In genomic region chr19:409515-410242, GRCh38 we compare ENCODE assay signal across 9 cellular contexts. TPM values are rescaled to one million over a fixed set of nuclear protein-coding genes. Genes with fewer than 3 reads are reported as not detected.
DNase-seq lines count a peak whose midpoint lies in the region; ATAC-seq and TF ChIP-seq lines count a peak whose summit lies in the region.
"Had no signal": no experiment of that assay in that cellular context is flagged by ENCODE, and none has a peak within 500 bp of the region (broad histone marks: within the 10 kb centered on the region; RNA-seq: fewer than 3 reads in every experiment).

No MANE protein-coding gene starts in this region.

- no peaks in the 10 kb centered on the region for H3K36me3 ChIP-seq in CD4-positive, CD25-positive, alpha-beta regulatory T cell (ENCODE audit: control insufficient read depth, insufficient read depth, low read length)
- no peaks in the 10 kb centered on the region for H3K36me3 ChIP-seq in Loucy (ENCODE audit: insufficient read depth, low read length)

- TF ChIP-seq CTCF in Loucy (conservative IDR thresholded peaks at IDR 0.05; ENCODE audit: low read length): no peak
- TF ChIP-seq CTCF in nephron (IDR thresholded peaks at IDR 0.05; ENCODE audit: unreplicated experiment in 3 of 3): no peak

- H3K27ac ChIP-seq in CD4-positive, CD25-positive, alpha-beta regulatory T cell (ENCODE audit: insufficient read depth, low read length, poor library complexity, severe bottlenecking): no peak overlapping the region

- peak overlapping the region; percentile 77; the same call in 1 of the 2 replicates for H2AFZ ChIP-seq in Loucy (ENCODE audit: low read length)

- H3K9ac ChIP-seq in Loucy (ENCODE audit: low read depth, low read length, poor library complexity, severe bottlenecking): peak overlapping the region; percentile 21

- no peaks in the 10 kb centered on the region for H3K9me3 ChIP-seq in CD4-positive, CD25-positive, alpha-beta regulatory T cell (ENCODE audit: control insufficient read depth in 2 of 2, low read length in 2 of 2)
- peaks cover 2% of the 10 kb centered on the region; the same call in 1 of the 2 replicates for H3K9me3 ChIP-seq in Loucy (ENCODE audit: insufficient read depth, low read depth, low read length)

- peak in 1 of 2 donors; percentile 22 for ATAC-seq in CD4-positive, CD25-positive, alpha-beta regulatory T cell (ENCODE audit: low read depth in 2 of 2)
- no peak for ATAC-seq in central memory CD8-positive, alpha-beta T cell (replicated peaks; ENCODE audit: extremely low read depth, poor library complexity, severe bottlenecking)
- no peak for ATAC-seq in HG03521 (IDR thresholded peaks at IDR 0.05; ENCODE audit: unreplicated experiment)
- ATAC-seq in HG03469 (IDR thresholded peaks at IDR 0.05; ENCODE audit: unreplicated experiment): no peak
- ATAC-seq: GM12878 had no signal

- no peak overlapping the region for H3K4me3 ChIP-seq in CD4-positive, CD25-positive, alpha-beta regulatory T cell (ENCODE audit: low read depth, low read length)
- H3K4me3 ChIP-seq in Loucy (ENCODE audit: low read length, poor library complexity, severe bottlenecking): peak overlapping the region; percentile 71
- H3K4me3 ChIP-seq: GM12878 had no signal

- H3K27me3 Mint-ChIP-seq in CD4-positive, CD25-positive, alpha-beta regulatory T cell: peaks cover 16% of the 10 kb centered on the region
- peaks cover 10% of the 10 kb centered on the region for H3K27me3 Mint-ChIP-seq in central memory CD8-positive, alpha-beta T cell
- peaks cover 5% of the 10 kb centered on the region for H3K27me3 Mint-ChIP-seq in nephron (ENCODE audit: low read depth)

- H3K27me3 ChIP-seq in CD4-positive, CD25-positive, alpha-beta regulatory T cell (ENCODE audit: control insufficient read depth, insufficient read depth, low read length): no peaks in the 10 kb centered on the region
- no peaks in the 10 kb centered on the region for H3K27me3 ChIP-seq in Loucy (ENCODE audit: insufficient read depth, low read length, poor library complexity, severe bottlenecking)

- no peaks in the 10 kb centered on the region for H4K20me1 ChIP-seq in Loucy (ENCODE audit: insufficient read depth, low read length, poor library complexity, severe bottlenecking)

- H3K36me3 Mint-ChIP-seq in CD4-positive, CD25-positive, alpha-beta regulatory T cell: no peaks in the 10 kb centered on the region
- no peaks in the 10 kb centered on the region for H3K36me3 Mint-ChIP-seq in central memory CD8-positive, alpha-beta T cell (ENCODE audit: insufficient read depth)
- no peaks in the 10 kb centered on the region for H3K36me3 Mint-ChIP-seq in nephron (ENCODE audit: low read depth)

- peaks cover 0 to 3% (median 0%) of the 10 kb centered on the region in 7 donors for H3K9me3 Mint-ChIP-seq in CD4-positive, CD25-positive, alpha-beta regulatory T cell
- H3K9me3 Mint-ChIP-seq in central memory CD8-positive, alpha-beta T cell: no peaks in the 10 kb centered on the region
- no peaks in the 10 kb centered on the region for H3K9me3 Mint-ChIP-seq in nephron

- no peaks in the 10 kb centered on the region for H3K79me2 ChIP-seq in Loucy (ENCODE audit: insufficient read depth, low read length)

- DNase-seq in CD4-positive, CD25-positive, alpha-beta regulatory T cell: no peak
- no peak for DNase-seq in central memory CD8-positive, alpha-beta T cell (ENCODE audit: low spot score in 2 of 2)
- DNase-seq in putamen (ENCODE audit: low spot score) (no peak), DMS153 (lab: John Stamatoyannopoulos, UW) (no peak)

- H3K27ac Mint-ChIP-seq in CD4-positive, CD25-positive, alpha-beta regulatory T cell: peak overlapping the region in 1 of 3 donors; percentile 35
- no peak overlapping the region for H3K27ac Mint-ChIP-seq in central memory CD8-positive, alpha-beta T cell (ENCODE audit: low read depth)
- peak overlapping the region; percentile 71 to 84 (median 81) for H3K27ac Mint-ChIP-seq in nephron

- H3K4me2 ChIP-seq in Loucy (ENCODE audit: low read depth, low read length, poor library complexity, severe bottlenecking): peak overlapping the region; percentile 82

- H3F3A ChIP-seq in Loucy (ENCODE audit: low read depth): no peaks in the 10 kb centered on the region

- peaks cover 18% of the 10 kb centered on the region for H3K4me1 ChIP-seq in CD4-positive, CD25-positive, alpha-beta regulatory T cell (ENCODE audit: control insufficient read depth, insufficient read depth, low read length, poor library complexity, severe bottlenecking)
- H3K4me1 ChIP-seq in Loucy (ENCODE audit: insufficient read depth, low read length, poor library complexity, severe bottlenecking): peaks cover 8% of the 10 kb centered on the region

- peaks cover 0 to 6% (median 4%) of the 10 kb centered on the region in 4 donors for H3K4me1 Mint-ChIP-seq in CD4-positive, CD25-positive, alpha-beta regulatory T cell
- peaks cover 8% of the 10 kb centered on the region for H3K4me1 Mint-ChIP-seq in central memory CD8-positive, alpha-beta T cell
- peaks cover 15% of the 10 kb centered on the region for H3K4me1 Mint-ChIP-seq in nephron

- H3K9me2 ChIP-seq in Loucy (replicated peaks; ENCODE audit: low read depth, low read length): no peaks in the 10 kb centered on the region

- H3K4me3 Mint-ChIP-seq in CD4-positive, CD25-positive, alpha-beta regulatory T cell: peak overlapping the region; percentile 44 to 84 (median 80)
- peak overlapping the region; percentile 79 for H3K4me3 Mint-ChIP-seq in central memory CD8-positive, alpha-beta T cell
- H3K4me3 Mint-ChIP-seq in nephron: peak overlapping the region; percentile 92 to 94 (median 92)

RNA-seq across cellular contexts. Expression of gene C2CD4C, which starts 0.7 kb away (rescaled TPM):
- total RNA-seq in CD4-positive, CD25-positive, alpha-beta regulatory T cell: not detected
- polyA plus RNA-seq in CD4-positive, CD25-positive, alpha-beta regulatory T cell: not detected
- total RNA-seq: GM12878 had no signal
- polyA plus RNA-seq: GM12878 had no signal

RNA-seq across cellular contexts. Expression of gene SHC2, which starts 51.2 kb away (rescaled TPM):
- total RNA-seq in CD4-positive, CD25-positive, alpha-beta regulatory T cell: not detected
- polyA plus RNA-seq in CD4-positive, CD25-positive, alpha-beta regulatory T cell: not detected
- polyA plus RNA-seq: GM12878 had no signal
